In genomic region chr14:100688051-100688450, GRCh38 we compare ENCODE assay signal across 31 cellular contexts. TPM values are rescaled to one million over a fixed set of nuclear protein-coding genes. Genes with fewer than 3 reads are reported as not detected.
"Had no signal": no experiment of that assay in that cellular context is flagged by ENCODE, and none has a peak within 500 bp of the region (broad histone marks: within the 10 kb centered on the region; RNA-seq: fewer than 3 reads in every experiment).

No MANE protein-coding gene starts in this region.

- H3K4me2 ChIP-seq: hepatocyte had no signal

- ATAC-seq: activated CD8-positive, alpha-beta memory T cell treated with anti-CD3 and anti-CD28 coated beads, Interleukin-2, amount 10 ng/mL, durations not matched to agents 7 days and 5 days; activated CD8-positive, alpha-beta T cell treated with anti-CD3 and anti-CD28 coated beads for 36 hours; esophagus mucosa had no signal

- DNase-seq: activated CD4-positive, alpha-beta T cell treated with anti-CD3 and anti-CD28 coated beads, Interleukin-2, amount 10 ng/mL, durations not matched to agents 7 days and 5 days; activated CD4-positive, CD25-positive, alpha-beta regulatory T cell treated with anti-CD3 and anti-CD28 coated beads, Interleukin-2, amount 50 U/mL, for 72 hours; activated CD8-positive, alpha-beta memory T cell treated with anti-CD3 and anti-CD28 coated beads, Interleukin-2, amount 10 ng/mL, durations not matched to agents 7 days and 5 days; activated CD8-positive, alpha-beta T cell treated with anti-CD3 and anti-CD28 coated beads for 36 hours; activated effector memory CD4-positive, alpha-beta T cell treated with anti-CD3 and anti-CD28 coated beads, Interleukin-2, amount 50 U/mL, for 16 hours; activated naive CD4-positive, alpha-beta T cell treated with anti-CD3 and anti-CD28 coated beads, Interleukin-2, amount 10 ng/mL, durations not matched to agents 7 days and 5 days; activated T-cell treated with anti-CD3 and anti-CD28 coated beads for 4 hours; anterior cingulate cortex; central memory CD4-positive, alpha-beta T cell; dermis blood vessel endothelial cell; effector CD8-positive, alpha-beta T cell; foreskin melanocyte; glutamatergic neuron; immature natural killer cell; kidney glomerular epithelial cell; left ventricle myocardium inferior; mammary epithelial cell; occipital lobe; posterior cingulate gyrus; spleen; stimulated activated CD4-positive, alpha-beta T cell treated with anti-CD3 and anti-CD28 coated beads, Interleukin-4, amount 100 ng/mL, for 1 hour; stimulated activated naive CD4-positive, alpha-beta T cell treated with Interleukin-2 at 50 U/mL for 16 hours; WERI-Rb-1 had no signal

- H3K79me2 ChIP-seq: hepatocyte had no signal

- H3K36me3 ChIP-seq: brain microvascular endothelial cell, left ventricle myocardium inferior, spleen, thoracic aorta, vagina, WERI-Rb-1 had no signal

- H3K4me3 ChIP-seq: hepatocyte, left ventricle myocardium inferior, spleen, thoracic aorta, vagina had no signal

- H3K27me3 ChIP-seq: brain microvascular endothelial cell, hepatocyte, vagina had no signal

- H3K9me3 ChIP-seq: left ventricle myocardium inferior, spleen, thoracic aorta, vagina had no signal

- H3K4me1 ChIP-seq: vagina had no signal

- H3K27ac ChIP-seq: brain microvascular endothelial cell, hepatocyte, left ventricle myocardium inferior, spleen, thoracic aorta, vagina, WERI-Rb-1 had no signal

RNA-seq across cellular contexts. Expression of gene DLK1, which starts 38.6 kb away (rescaled TPM):
- total RNA-seq: activated CD4-positive, alpha-beta T cell treated with anti-CD3 and anti-CD28 coated beads, Interleukin-2, amount 10 ng/mL, durations not matched to agents 7 days and 5 days; activated CD8-positive, alpha-beta memory T cell treated with anti-CD3 and anti-CD28 coated beads, Interleukin-2, amount 10 ng/mL, durations not matched to agents 7 days and 5 days; activated CD8-positive, alpha-beta T cell treated with anti-CD3 and anti-CD28 coated beads for 36 hours; dermis blood vessel endothelial cell; endothelial cell of umbilical vein; mammary epithelial cell; natural killer cell treated with Interleukin-12 subunit alpha and Interleukin-12 subunit beta and Interleukin-15 and Interleukin-18, amount 100 ng/mL, for 72 hours; renal cortical epithelial cell; thoracic aorta had no signal
- polyA plus RNA-seq: endothelial cell of umbilical vein, immature natural killer cell, mammary epithelial cell, spleen had no signal
